24 cellular contexts compared by ENCODE assay signal in the genomic region with DNA sequence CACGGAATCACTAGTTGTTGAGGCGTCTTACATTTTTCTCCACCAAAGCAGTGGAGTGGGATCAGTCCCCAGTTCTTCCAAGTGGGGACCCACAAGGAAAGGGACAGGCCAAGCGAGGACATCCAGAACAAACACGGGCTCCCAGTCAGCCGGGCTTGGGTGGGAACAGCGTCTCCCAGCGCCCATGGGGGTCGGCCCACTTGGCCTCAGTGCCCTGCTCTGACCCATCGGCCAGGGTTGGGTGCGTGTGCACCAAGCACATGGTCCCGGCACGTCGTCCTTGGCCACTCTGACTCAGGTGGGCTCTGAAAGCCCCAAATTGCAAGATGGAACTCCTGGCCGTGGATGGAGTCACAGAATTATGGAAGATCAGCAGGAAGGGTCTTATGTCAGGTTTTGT. TPM values are rescaled to one million over a fixed set of nuclear protein-coding genes. Genes with fewer than 3 reads are reported as not detected.
DNase-seq lines count a peak whose midpoint lies in the region; ATAC-seq and TF ChIP-seq lines count a peak whose summit lies in the region.
"Had no signal": no experiment of that assay in that cellular context is flagged by ENCODE, and none has a peak within 500 bp of the region (broad histone marks: within the 10 kb centered on the region; RNA-seq: fewer than 3 reads in every experiment).

No MANE protein-coding gene starts in this region.

- H3K27ac Mint-ChIP-seq in T-cell: peak overlapping the region; percentile 59 to 73
- H3K27ac Mint-ChIP-seq in naive thymus-derived CD4-positive, alpha-beta T cell: peak overlapping the region in 8 of 9 donors; percentile 75 to 100 (median 90)
- H3K27ac Mint-ChIP-seq: IgD-negative memory B cell had no signal

- no peak overlapping the region for H3K4me3 Mint-ChIP-seq in T-cell
- H3K4me3 Mint-ChIP-seq in naive thymus-derived CD4-positive, alpha-beta T cell: no peak overlapping the region
- H3K4me3 Mint-ChIP-seq: IgD-negative memory B cell had no signal

- ATAC-seq in left ventricle myocardium superior: no peak
- no peak for ATAC-seq in T-cell (replicated peaks in 1 of 4)
- ATAC-seq in naive thymus-derived CD4-positive, alpha-beta T cell: no peak

- CTCF ChIA-PET in T-cell (lab: Charles Lee): no interaction called here
- CTCF ChIA-PET in naive thymus-derived CD4-positive, alpha-beta T cell (lab: Charles Lee): no interaction called here

- POLR2A ChIA-PET in T-cell (lab: Charles Lee): no interaction called here
- POLR2A ChIA-PET in naive thymus-derived CD4-positive, alpha-beta T cell (lab: Charles Lee): interaction anchor here (1.8 kb wide), 1 partner anchor 27 kb away, joined by 7 read pairs; no protein-coding TSS in a partner anchor

- peaks cover 3% of the 10 kb centered on the region for H3K4me1 ChIP-seq in left ventricle myocardium inferior
- H3K4me1 ChIP-seq in naive thymus-derived CD4-positive, alpha-beta T cell (ENCODE audit: control insufficient read depth in 2 of 2, insufficient read depth in 2 of 2, low read length in 2 of 2): peaks cover 24 to 32% of the 10 kb centered on the region in 2 donors

- no peaks in the 10 kb centered on the region for H3K9me3 Mint-ChIP-seq in T-cell
- H3K9me3 Mint-ChIP-seq in naive thymus-derived CD4-positive, alpha-beta T cell: no peaks in the 10 kb centered on the region
- H3K9me3 Mint-ChIP-seq: IgD-negative memory B cell had no signal

- H3K4me1 Mint-ChIP-seq in T-cell: peaks cover 37 to 43% (median 42%) of the 10 kb centered on the region in 3 donors
- peaks cover 30 to 53% (median 41%) of the 10 kb centered on the region in 7 donors for H3K4me1 Mint-ChIP-seq in naive thymus-derived CD4-positive, alpha-beta T cell

- no peaks in the 10 kb centered on the region for H3K36me3 Mint-ChIP-seq in T-cell
- peaks cover 0 to 2% (median 0%) of the 10 kb centered on the region in 5 donors for H3K36me3 Mint-ChIP-seq in naive thymus-derived CD4-positive, alpha-beta T cell
- H3K36me3 Mint-ChIP-seq: IgD-negative memory B cell had no signal

- peaks cover 49% of the 10 kb centered on the region for H3K27me3 ChIP-seq in left ventricle myocardium inferior (ENCODE audit: low read depth)
- H3K27me3 ChIP-seq in naive thymus-derived CD4-positive, alpha-beta T cell (ENCODE audit: control insufficient read depth in 2 of 2, insufficient read depth in 2 of 2, low read length in 2 of 2): no peaks in the 10 kb centered on the region

- TF ChIP-seq CTCF in left ventricle myocardium inferior (IDR thresholded peaks at IDR 0.05; ENCODE audit: borderline replicate concordance): no peak

- no peak overlapping the region for H3K4me3 ChIP-seq in left ventricle myocardium inferior
- H3K4me3 ChIP-seq in naive thymus-derived CD4-positive, alpha-beta T cell (ENCODE audit: low read length): no peak overlapping the region

- no peaks in the 10 kb centered on the region for H3K36me3 ChIP-seq in left ventricle myocardium inferior
- peaks cover 0 to 23% (median 0%) of the 10 kb centered on the region in 3 experiments for H3K36me3 ChIP-seq in naive thymus-derived CD4-positive, alpha-beta T cell (ENCODE audit: control insufficient read depth in 2 of 3, insufficient read depth in 3 of 3, low read length in 3 of 3)

- no peak overlapping the region for H3K27ac ChIP-seq in left ventricle myocardium inferior (replicated peaks)
- no peak overlapping the region for H3K27ac ChIP-seq in naive thymus-derived CD4-positive, alpha-beta T cell (ENCODE audit: low read depth, low read length)
- H3K27ac ChIP-seq: HL-60, KMS-11 had no signal

- intact Hi-C loops in left ventricle myocardium superior (cut with micrococcal nuclease) (no loop called here), left ventricle myocardium inferior (cut with micrococcal nuclease) (no loop called here)
- intact Hi-C loops in naive thymus-derived CD4-positive, alpha-beta T cell (cut with micrococcal nuclease): no loop called here

- peak; percentile 13 for DNase-seq in left ventricle myocardium superior
- no peak for DNase-seq in left ventricle myocardium inferior
- no peak for DNase-seq in T-cell
- DNase-seq in naive thymus-derived CD4-positive, alpha-beta T cell: no peak
- DNase-seq in activated CD4-positive, alpha-beta T cell treated with anti-CD3 and anti-CD28 coated beads for 48 hours: no peak
- DNase-seq in GDM1 (lab: John Stamatoyannopoulos, UW): no peak
- no peak for DNase-seq in NCI-H1048 (lab: John Stamatoyannopoulos, UW)
- DNase-seq: C1 segment of cervical spinal cord, Calu3, DMS153, DND-41, MM.1S, NCI-H1092, NCI-H1417 treated with DMSO at 0.1 percent for 48 hours, NCI-H1694 treated with DMSO at 0.1 percent for 48 hours, NCI-H2227 treated with DMSO at 0.1 percent for 48 hours, NCI-H526 treated with DMSO at 0.1 percent for 48 hours, RPMI8226, SHP77 treated with DMSO at 0.1 percent for 48 hours had no signal

- H3K27me3 Mint-ChIP-seq in T-cell: no peaks in the 10 kb centered on the region
- H3K27me3 Mint-ChIP-seq in naive thymus-derived CD4-positive, alpha-beta T cell: no peaks in the 10 kb centered on the region

- peaks cover 3% of the 10 kb centered on the region for H3K9me3 ChIP-seq in left ventricle myocardium inferior (replicated peaks)
- H3K9me3 ChIP-seq in naive thymus-derived CD4-positive, alpha-beta T cell (ENCODE audit: control insufficient read depth in 2 of 3, low read length in 3 of 3): no peaks in the 10 kb centered on the region

RNA-seq across cellular contexts. Expression of gene DBH, which starts 37.9 kb away (rescaled TPM):
- not detected for total RNA-seq in left ventricle myocardium superior
- not detected for total RNA-seq in left ventricle myocardium inferior
- total RNA-seq in T-cell: under 1 TPM; 0.26 to 0.82 (median 0.32) TPM
- 1 to 10 TPM in 1 of 5 experiments, under 1 TPM in 3, not detected in 1; 0.08 to 1.2 (median 0.14) TPM for total RNA-seq in naive thymus-derived CD4-positive, alpha-beta T cell
- under 1 TPM; 0.14 to 0.38 TPM for polyA plus RNA-seq in naive thymus-derived CD4-positive, alpha-beta T cell
- total RNA-seq: Calu3, NCI-H460 had no signal
- polyA plus RNA-seq: AG04450, IgD-negative memory B cell had no signal
